14 cellular contexts compared by ENCODE assay signal in genomic region chr11:116267146-116267545, GRCh38.
DNase-seq lines count a peak whose midpoint lies in the region; ATAC-seq lines count a peak whose summit lies in the region.
"Had no signal": no experiment of that assay in that cellular context is flagged by ENCODE, and none has a peak within 500 bp of the region (broad histone marks: within the 10 kb centered on the region; RNA-seq: fewer than 3 reads in every experiment).

No MANE protein-coding gene starts in this region.

- DNase-seq in NCI-H82 (lab: John Stamatoyannopoulos, UW) (peak; percentile 51), NCI-H82 treated with DMSO at 0.1 percent for 48 hours (lab: John Stamatoyannopoulos, UW; ENCODE audit: unreplicated experiment) (no peak), NCI-H524 treated with DMSO at 0.1 percent for 48 hours (lab: John Stamatoyannopoulos, UW) (peak; percentile 59), mesenteric fat pad (ENCODE audit: low spot score) (peak; percentile 35)
- DNase-seq: C1 segment of cervical spinal cord; Calu3; CD4-positive, alpha-beta memory T cell; COR-L47; DMS79; GF-D8; GOT3; HCEC 1CT had no signal

- ATAC-seq in HG03460 (IDR thresholded peaks at IDR 0.05; ENCODE audit: unreplicated experiment) = no peak
- no peak for ATAC-seq in GM21390 (IDR thresholded peaks at IDR 0.05; ENCODE audit: unreplicated experiment)
